ENCODE assay signal across 26 cellular contexts in genomic region chr2:172488556-172488955, GRCh38.
DNase-seq lines count a peak whose midpoint lies in the region; ATAC-seq, FAIRE-seq and TF ChIP-seq lines count a peak whose summit lies in the region.
"Had no signal": no experiment of that assay in that cellular context is flagged by ENCODE, and none has a peak within 500 bp of the region (broad histone marks: within the 10 kb centered on the region; RNA-seq: fewer than 3 reads in every experiment).

No MANE protein-coding gene starts in this region.

- ATAC-seq in CD4-positive, CD25-positive, alpha-beta regulatory T cell (ENCODE audit: low read depth in 2 of 2) = no peak
- ATAC-seq in activated T-helper 17 cell treated with anti-CD3 and anti-CD28 coated beads, Interleukin-2, amount 50 U/mL, for 72 hours (replicated peaks) = no peak
- ATAC-seq in naive thymus-derived CD8-positive, alpha-beta T cell = no peak
- ATAC-seq: HCT116, PC-3, Right ventricle myocardium inferior, SK-N-SH treated with all-trans-retinoic acid at 6 μM for 48 hours had no signal

- H3K4me1 ChIP-seq in CD4-positive, CD25-positive, alpha-beta regulatory T cell (ENCODE audit: control insufficient read depth, insufficient read depth, low read length, poor library complexity, severe bottlenecking) = peaks cover 32% of the 10 kb centered on the region
- H3K4me1 ChIP-seq: BLaER1, SJCRH30 had no signal

- no peaks in the 10 kb centered on the region for H3K27me3 ChIP-seq in CD4-positive, CD25-positive, alpha-beta regulatory T cell (ENCODE audit: control insufficient read depth, insufficient read depth, low read length)
- H3K27me3 ChIP-seq in H7 (ENCODE audit: control insufficient read depth, insufficient read depth, low read length) = no peaks in the 10 kb centered on the region
- H3K27me3 ChIP-seq: BLaER1, SJCRH30 had no signal

- no peak overlapping the region for H3K27ac ChIP-seq in CD4-positive, CD25-positive, alpha-beta regulatory T cell (ENCODE audit: insufficient read depth, low read length, poor library complexity, severe bottlenecking)
- H3K27ac ChIP-seq: BLaER1, SJCRH30 had no signal

- no peak overlapping the region for H3K4me3 ChIP-seq in CD4-positive, CD25-positive, alpha-beta regulatory T cell (ENCODE audit: low read depth, low read length)
- H3K4me3 ChIP-seq in H7 (ENCODE audit: insufficient read depth, low read depth, low read length) = no peak overlapping the region
- H3K4me3 ChIP-seq: BLaER1, SJCRH30 had no signal

- no peak for DNase-seq in CD4-positive, CD25-positive, alpha-beta regulatory T cell
- DNase-seq in GM12891 (ENCODE audit: insufficient read length, low spot score) (no peak), H7 (no peak), D341Med (ENCODE audit: low spot score) (no peak)
- DNase-seq in naive thymus-derived CD8-positive, alpha-beta T cell = no peak
- DNase-seq in activated naive CD4-positive, alpha-beta T cell treated with anti-CD3 and anti-CD28 coated beads, Interleukin-2, amount 50 U/mL, for 16 hours = no peak
- DNase-seq: CD8-positive, alpha-beta memory T cell; DMS79 treated with DMSO at 0.1 percent for 48 hours; GF-D8; NCI-H1092; NCI-H1417 treated with DMSO at 0.1 percent for 48 hours; NCI-H1694 treated with DMSO at 0.1 percent for 48 hours; NCI-H226; NCI-H510A; NCI-H69; PC-3; SJCRH30 had no signal

- no peaks in the 10 kb centered on the region for H3K9me3 Mint-ChIP-seq in CD4-positive, CD25-positive, alpha-beta regulatory T cell
- no peaks in the 10 kb centered on the region for H3K9me3 Mint-ChIP-seq in activated T-helper 17 cell treated with anti-CD3 and anti-CD28 coated beads, Interleukin-2, amount 50 U/mL, for 72 hours
- H3K9me3 Mint-ChIP-seq in naive thymus-derived CD8-positive, alpha-beta T cell = no peaks in the 10 kb centered on the region
- H3K9me3 Mint-ChIP-seq: CD8-positive, alpha-beta memory T cell; IgD-negative memory B cell had no signal

- peaks cover 13 to 83% (median 51%) of the 10 kb centered on the region in 4 donors for H3K4me1 Mint-ChIP-seq in CD4-positive, CD25-positive, alpha-beta regulatory T cell
- H3K4me1 Mint-ChIP-seq in activated T-helper 17 cell treated with anti-CD3 and anti-CD28 coated beads, Interleukin-2, amount 50 U/mL, for 72 hours = peaks cover 4% of the 10 kb centered on the region
- peaks cover 31 to 81% (median 70%) of the 10 kb centered on the region in 4 donors for H3K4me1 Mint-ChIP-seq in naive thymus-derived CD8-positive, alpha-beta T cell

- H3K27ac Mint-ChIP-seq in CD4-positive, CD25-positive, alpha-beta regulatory T cell = peak overlapping the region; percentile 70 to 94 (median 78)
- H3K27ac Mint-ChIP-seq in activated T-helper 17 cell treated with anti-CD3 and anti-CD28 coated beads, Interleukin-2, amount 50 U/mL, for 72 hours = peak overlapping the region; percentile 62
- H3K27ac Mint-ChIP-seq in naive thymus-derived CD8-positive, alpha-beta T cell = peak overlapping the region; percentile 11 to 100 (median 67)
- H3K27ac Mint-ChIP-seq: IgD-negative memory B cell had no signal

- peak overlapping the region in 1 of 4 donors; percentile 5 for H3K4me3 Mint-ChIP-seq in CD4-positive, CD25-positive, alpha-beta regulatory T cell
- no peak overlapping the region for H3K4me3 Mint-ChIP-seq in activated T-helper 17 cell treated with anti-CD3 and anti-CD28 coated beads, Interleukin-2, amount 50 U/mL, for 72 hours
- no peak overlapping the region for H3K4me3 Mint-ChIP-seq in naive thymus-derived CD8-positive, alpha-beta T cell
- H3K4me3 Mint-ChIP-seq: CD8-positive, alpha-beta memory T cell; IgD-negative memory B cell had no signal

- peaks cover 83% of the 10 kb centered on the region for H3K36me3 Mint-ChIP-seq in CD4-positive, CD25-positive, alpha-beta regulatory T cell
- H3K36me3 Mint-ChIP-seq in activated T-helper 17 cell treated with anti-CD3 and anti-CD28 coated beads, Interleukin-2, amount 50 U/mL, for 72 hours (ENCODE audit: low read depth) = peaks cover 89% of the 10 kb centered on the region
- H3K36me3 Mint-ChIP-seq in naive thymus-derived CD8-positive, alpha-beta T cell = peaks cover 35 to 94% (median 53%) of the 10 kb centered on the region in 3 donors

- H3K27me3 Mint-ChIP-seq in CD4-positive, CD25-positive, alpha-beta regulatory T cell = no peaks in the 10 kb centered on the region
- H3K27me3 Mint-ChIP-seq in activated T-helper 17 cell treated with anti-CD3 and anti-CD28 coated beads, Interleukin-2, amount 50 U/mL, for 72 hours = no peaks in the 10 kb centered on the region
- no peaks in the 10 kb centered on the region for H3K27me3 Mint-ChIP-seq in naive thymus-derived CD8-positive, alpha-beta T cell
- H3K27me3 Mint-ChIP-seq: IgD-negative memory B cell had no signal

- H3K36me3 ChIP-seq in CD4-positive, CD25-positive, alpha-beta regulatory T cell (ENCODE audit: control insufficient read depth, insufficient read depth, low read length) = peaks cover 73% of the 10 kb centered on the region
- peaks cover 29% of the 10 kb centered on the region for H3K36me3 ChIP-seq in H7 (replicated peaks; ENCODE audit: control insufficient read depth, insufficient read depth, low read length)

- H3K9me3 ChIP-seq in CD4-positive, CD25-positive, alpha-beta regulatory T cell (ENCODE audit: control insufficient read depth in 2 of 2, low read length in 2 of 2) = no peaks in the 10 kb centered on the region
- H3K9me3 ChIP-seq: BLaER1, SJCRH30 had no signal

- no peak for TF ChIP-seq POLR2A in GM12891 (IDR thresholded peaks at IDR 0.05; ENCODE audit: low read depth, low read length)

- POLR2A ChIA-PET in naive thymus-derived CD8-positive, alpha-beta T cell (lab: Charles Lee) = interaction anchor here (1.0 kb wide), 1 partner anchor 20 kb away, joined by 4 read pairs; no protein-coding TSS in a partner anchor

- FAIRE-seq in GM12891 (lab: Jason Lieb, UNC) = peak; percentile 47
- FAIRE-seq: A204.1, GM12892, H1 had no signal

TF ChIP-seq in GM12891, 5 proteins besides CTCF, POLR2A, EP300 and RAD21:
- TF ChIP-seq TAF1 (IDR thresholded peaks at IDR 0.05; ENCODE audit: low read depth, low read length) (no peak), POU2F2 (IDR thresholded peaks at IDR 0.05; ENCODE audit: low read depth, low read length) (no peak), POLR2AphosphoS5 (IDR thresholded peaks at IDR 0.05; ENCODE audit: low read depth, low read length) (no peak)
